ENCODE assay signal across 8 cellular contexts in the genomic region with DNA sequence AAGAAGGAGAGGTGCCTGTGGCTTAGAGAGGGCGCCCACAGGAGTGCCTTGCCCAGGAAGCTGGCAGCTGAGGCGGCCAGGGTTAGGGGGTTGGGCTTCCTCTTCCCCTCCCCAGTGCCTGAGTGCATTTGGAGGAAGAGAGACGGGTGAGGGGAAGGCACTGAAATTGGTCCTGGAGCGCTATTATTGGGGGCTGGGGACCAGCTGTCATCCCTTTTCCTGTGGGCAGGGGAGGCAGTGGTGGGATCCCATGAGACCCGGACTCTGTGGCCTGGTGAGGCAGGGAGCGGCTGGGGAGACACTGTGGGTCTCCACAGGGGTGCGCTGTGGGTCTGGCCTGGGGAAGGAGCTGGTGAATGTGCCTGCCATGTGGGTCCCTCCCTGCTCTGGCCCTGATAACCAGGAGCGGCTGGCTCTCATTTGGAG.
DNase-seq lines count a peak whose midpoint lies in the region; ATAC-seq and TF ChIP-seq lines count a peak whose summit lies in the region.

No MANE protein-coding gene starts in this region.

- DNase-seq in NCI-H1694 treated with DMSO at 0.1 percent for 48 hours (lab: John Stamatoyannopoulos, UW) (peak; percentile 96), retinal pigment epithelial cell (ENCODE audit: low read depth) (no peak), smooth muscle cell (lab: John Stamatoyannopoulos, UW; ENCODE audit: unreplicated experiment) (no peak)
- DNase-seq in activated CD8-positive, alpha-beta memory T cell treated with anti-CD3 and anti-CD28 coated beads for 1 hour (ENCODE audit: extremely low read depth in 1 of 2, low read depth in 1 of 2), result peak; percentile 50 to 69

- H3K27ac ChIP-seq in DOHH2 (ENCODE audit: low read depth, low read length) (no peak overlapping the region), smooth muscle cell (ENCODE audit: low read depth) (no peak overlapping the region)

- H3K4me3 ChIP-seq in DOHH2 (ENCODE audit: low read length) (peak overlapping the region; percentile 29), retinal pigment epithelial cell (ENCODE audit: low read length) (no peak overlapping the region), smooth muscle cell (no peak overlapping the region)

- H3K27me3 ChIP-seq in DOHH2 (ENCODE audit: control insufficient read depth, low read length) (no peaks in the 10 kb centered on the region), smooth muscle cell (ENCODE audit: low read depth) (no peaks in the 10 kb centered on the region)

- H3F3A ChIP-seq in DOHH2 (ENCODE audit: control insufficient read depth, insufficient read depth) (peaks cover 3% of the 10 kb centered on the region; the same call in 1 of the 2 replicates), smooth muscle cell (ENCODE audit: low read depth) (no peaks in the 10 kb centered on the region)

- TF ChIP-seq CTCF in DOHH2 (IDR thresholded peaks at IDR 0.05; ENCODE audit: low read depth, low read length, poor library complexity, severe bottlenecking) (peak; percentile 95), retinal pigment epithelial cell (conservative IDR thresholded peaks at IDR 0.05; ENCODE audit: low read depth, low read length) (peak; percentile 50), smooth muscle cell (IDR thresholded peaks at IDR 0.05; ENCODE audit: borderline replicate concordance, insufficient read depth, poor library complexity, severe bottlenecking) (no peak)

- H3K36me3 ChIP-seq in DOHH2 (ENCODE audit: control insufficient read depth, low read length) (peaks cover 4% of the 10 kb centered on the region), smooth muscle cell (ENCODE audit: low read depth) (no peaks in the 10 kb centered on the region)

- H3K9ac ChIP-seq in smooth muscle cell (ENCODE audit: low read depth), result no peak overlapping the region

- H3K9me3 ChIP-seq in DOHH2 (ENCODE audit: control insufficient read depth, insufficient read depth, low read length) (no peaks in the 10 kb centered on the region), smooth muscle cell (replicated peaks; ENCODE audit: low read depth) (no peaks in the 10 kb centered on the region)

- H4K20me1 ChIP-seq in DOHH2 (ENCODE audit: control insufficient read depth, insufficient read depth, low read depth, low read length) (no peaks in the 10 kb centered on the region), smooth muscle cell (ENCODE audit: low read depth) (peaks cover 100% of the 10 kb centered on the region)

- H3K4me2 ChIP-seq in DOHH2 (ENCODE audit: low read length), result peak overlapping the region; percentile 63
- H3K4me2 ChIP-seq in smooth muscle cell, result no peak overlapping the region

- H3K79me2 ChIP-seq in DOHH2 (ENCODE audit: control insufficient read depth, low read length), result peaks cover 12% of the 10 kb centered on the region; the same call in 1 of the 2 replicates
- H3K79me2 ChIP-seq in smooth muscle cell (ENCODE audit: low read depth), result peaks cover 100% of the 10 kb centered on the region

- ATAC-seq in esophagus mucosa, result peak; percentile 37
- no peak for ATAC-seq in HG03457 (IDR thresholded peaks at IDR 0.05; ENCODE audit: unreplicated experiment)
- no peak for ATAC-seq in HG02870 (IDR thresholded peaks at IDR 0.05; ENCODE audit: unreplicated experiment)

- 81% methylated on average over 8 of the region's 8 CpGs for WGBS in smooth muscle cell (ENCODE audit: low lambda C conversion rate)

- H3K4me1 ChIP-seq in DOHH2 (ENCODE audit: control insufficient read depth, low read length) (peaks cover 45% of the 10 kb centered on the region), smooth muscle cell (ENCODE audit: low read depth) (no peaks in the 10 kb centered on the region)

- no peaks in the 10 kb centered on the region for H3K9me2 ChIP-seq in DOHH2 (replicated peaks; ENCODE audit: control insufficient read depth, low read length)

- no peak overlapping the region for H2AFZ ChIP-seq in smooth muscle cell (ENCODE audit: low read depth)

Comparison
In these comparisons a context has a peak if more than half of its experiments do, and no peak if none do; other contexts are left out.
1. DNase-seq: peak in NCI-H1694 treated with DMSO at 0.1 percent for 48 hours (single experiment) and activated CD8-positive, alpha-beta memory T cell treated with anti-CD3 and anti-CD28 coated beads for 1 hour (2 of 2); none in retinal pigment epithelial cell (single experiment) and smooth muscle cell (single experiment).